ENCODE assay signal across 1 cellular context in genomic region chr14:93984987-93985410, GRCh38.
TF ChIP-seq lines count a peak whose summit lies in the region.

No MANE protein-coding gene starts in this region.

TF ChIP-seq in HEK293, 187 proteins besides CTCF, POLR2A, EP300 and RAD21 (continued from another document and continues in another):
- TF ChIP-seq HIC1 (tag by site-specific recombination; IDR thresholded peaks at IDR 0.05) (peak; percentile 28; the same call in 1 of the 2 replicates), HOXA7 (CRISPR knock-in tag; IDR thresholded peaks at IDR 0.05; ENCODE audit: borderline replicate concordance) (no peak), ZNF670 (tag by site-specific recombination; IDR thresholded peaks at IDR 0.05; ENCODE audit: low read depth) (no peak), ZXDB (tag by site-specific recombination; IDR thresholded peaks at IDR 0.05) (no peak), KLF16 (tag by site-specific recombination; IDR thresholded peaks at IDR 0.05) (no peak), ZNF394 (tag by site-specific recombination; IDR thresholded peaks at IDR 0.05; ENCODE audit: borderline replicate concordance) (peak; percentile 54; the same call in 1 of the 2 replicates), ZNF660 (tag by site-specific recombination; IDR thresholded peaks at IDR 0.05) (no peak), ZNF624 (tag by site-specific recombination; IDR thresholded peaks at IDR 0.05) (no peak), ZNF174 (tag by site-specific recombination; IDR thresholded peaks at IDR 0.05) (no peak), ZBTB8A (tag by site-specific recombination; IDR thresholded peaks at IDR 0.05) (no peak), ZNF701 (tag by site-specific recombination; IDR thresholded peaks at IDR 0.05) (no peak), ZNF692 (tag by site-specific recombination; IDR thresholded peaks at IDR 0.05) (no peak), ZNF837 (tag by site-specific recombination; IDR thresholded peaks at IDR 0.05) (no peak), ZNF433 (tag by site-specific recombination; IDR thresholded peaks at IDR 0.05; ENCODE audit: low read depth) (no peak), ZBTB17 (tag by site-specific recombination; IDR thresholded peaks at IDR 0.05) (no peak), ZNF639 (tag by site-specific recombination; IDR thresholded peaks at IDR 0.05) (no peak), ZNF274 (IDR thresholded peaks at IDR 0.05; ENCODE audit: low read length) (no peak), ZNF274 (tag by site-specific recombination; IDR thresholded peaks at IDR 0.05; ENCODE audit: borderline replicate concordance) (no peak), ZNF555 (tag by site-specific recombination; conservative IDR thresholded peaks at IDR 0.05) (no peak), ZNF558 (tag by site-specific recombination; IDR thresholded peaks at IDR 0.05) (no peak), ZNF623 (tag by site-specific recombination; IDR thresholded peaks at IDR 0.05) (no peak), ZFP41 (tag by site-specific recombination; IDR thresholded peaks at IDR 0.05; ENCODE audit: borderline replicate concordance) (no peak), ZFHX2 (tag by site-specific recombination; conservative IDR thresholded peaks at IDR 0.05) (peak; percentile 81), ZNF585B (tag by site-specific recombination; IDR thresholded peaks at IDR 0.05) (no peak), MZF1 (tag by site-specific recombination; IDR thresholded peaks at IDR 0.05; ENCODE audit: borderline replicate concordance) (no peak), ZNF610 (tag by site-specific recombination; IDR thresholded peaks at IDR 0.05; ENCODE audit: borderline replicate concordance) (no peak), OVOL3 (tag by site-specific recombination; IDR thresholded peaks at IDR 0.05) (no peak), ZNF501 (tag by site-specific recombination; IDR thresholded peaks at IDR 0.05) (no peak), ZBTB48 (tag by site-specific recombination; IDR thresholded peaks at IDR 0.05) (no peak), ZNF366 (tag by site-specific recombination; conservative IDR thresholded peaks at IDR 0.05) (0 out of 2 replicates have a peak, but pooled peaks have one; percentile 17), ZSCAN4 (tag by site-specific recombination; IDR thresholded peaks at IDR 0.05) (peak; percentile 22; the same call in 1 of the 2 replicates), ZNF155 (tag by site-specific recombination; IDR thresholded peaks at IDR 0.05) (no peak), SP7 (tag by site-specific recombination; IDR thresholded peaks at IDR 0.05) (peak; percentile 32; the same call in 1 of the 2 replicates), FEZF1 (tag by site-specific recombination; IDR thresholded peaks at IDR 0.05) (peak; percentile 72), MEIS1 (CRISPR knock-in tag; IDR thresholded peaks at IDR 0.05; ENCODE audit: borderline replicate concordance) (no peak), ZNF16 (tag by site-specific recombination; IDR thresholded peaks at IDR 0.05; ENCODE audit: low read depth) (no peak), ZNF138 (tag by site-specific recombination; IDR thresholded peaks at IDR 0.05; ENCODE audit: borderline replicate concordance) (no peak), ZNF473 (tag by site-specific recombination; IDR thresholded peaks at IDR 0.05) (no peak), ZNF112 (tag by site-specific recombination; IDR thresholded peaks at IDR 0.05) (no peak), ZNF747 (tag by site-specific recombination; IDR thresholded peaks at IDR 0.05) (no peak), ZNF133 (tag by site-specific recombination; IDR thresholded peaks at IDR 0.05) (no peak), ZNF600 (tag by site-specific recombination; IDR thresholded peaks at IDR 0.05) (peak; percentile 71), ZSCAN30 (tag by site-specific recombination; IDR thresholded peaks at IDR 0.05) (no peak)
- TF ChIP-seq, protein P1, sequence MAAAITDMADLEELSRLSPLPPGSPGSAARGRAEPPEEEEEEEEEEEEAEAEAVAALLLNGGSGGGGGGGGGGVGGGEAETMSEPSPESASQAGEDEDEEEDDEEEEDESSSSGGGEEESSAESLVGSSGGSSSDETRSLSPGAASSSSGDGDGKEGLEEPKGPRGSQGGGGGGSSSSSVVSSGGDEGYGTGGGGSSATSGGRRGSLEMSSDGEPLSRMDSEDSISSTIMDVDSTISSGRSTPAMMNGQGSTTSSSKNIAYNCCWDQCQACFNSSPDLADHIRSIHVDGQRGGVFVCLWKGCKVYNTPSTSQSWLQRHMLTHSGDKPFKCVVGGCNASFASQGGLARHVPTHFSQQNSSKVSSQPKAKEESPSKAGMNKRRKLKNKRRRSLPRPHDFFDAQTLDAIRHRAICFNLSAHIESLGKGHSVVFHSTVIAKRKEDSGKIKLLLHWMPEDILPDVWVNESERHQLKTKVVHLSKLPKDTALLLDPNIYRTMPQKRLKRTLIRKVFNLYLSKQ (tag by site-specific recombination; IDR thresholded peaks at IDR 0.05; ENCODE audit: borderline replicate concordance) = no peak
- TF ChIP-seq, protein P2, sequence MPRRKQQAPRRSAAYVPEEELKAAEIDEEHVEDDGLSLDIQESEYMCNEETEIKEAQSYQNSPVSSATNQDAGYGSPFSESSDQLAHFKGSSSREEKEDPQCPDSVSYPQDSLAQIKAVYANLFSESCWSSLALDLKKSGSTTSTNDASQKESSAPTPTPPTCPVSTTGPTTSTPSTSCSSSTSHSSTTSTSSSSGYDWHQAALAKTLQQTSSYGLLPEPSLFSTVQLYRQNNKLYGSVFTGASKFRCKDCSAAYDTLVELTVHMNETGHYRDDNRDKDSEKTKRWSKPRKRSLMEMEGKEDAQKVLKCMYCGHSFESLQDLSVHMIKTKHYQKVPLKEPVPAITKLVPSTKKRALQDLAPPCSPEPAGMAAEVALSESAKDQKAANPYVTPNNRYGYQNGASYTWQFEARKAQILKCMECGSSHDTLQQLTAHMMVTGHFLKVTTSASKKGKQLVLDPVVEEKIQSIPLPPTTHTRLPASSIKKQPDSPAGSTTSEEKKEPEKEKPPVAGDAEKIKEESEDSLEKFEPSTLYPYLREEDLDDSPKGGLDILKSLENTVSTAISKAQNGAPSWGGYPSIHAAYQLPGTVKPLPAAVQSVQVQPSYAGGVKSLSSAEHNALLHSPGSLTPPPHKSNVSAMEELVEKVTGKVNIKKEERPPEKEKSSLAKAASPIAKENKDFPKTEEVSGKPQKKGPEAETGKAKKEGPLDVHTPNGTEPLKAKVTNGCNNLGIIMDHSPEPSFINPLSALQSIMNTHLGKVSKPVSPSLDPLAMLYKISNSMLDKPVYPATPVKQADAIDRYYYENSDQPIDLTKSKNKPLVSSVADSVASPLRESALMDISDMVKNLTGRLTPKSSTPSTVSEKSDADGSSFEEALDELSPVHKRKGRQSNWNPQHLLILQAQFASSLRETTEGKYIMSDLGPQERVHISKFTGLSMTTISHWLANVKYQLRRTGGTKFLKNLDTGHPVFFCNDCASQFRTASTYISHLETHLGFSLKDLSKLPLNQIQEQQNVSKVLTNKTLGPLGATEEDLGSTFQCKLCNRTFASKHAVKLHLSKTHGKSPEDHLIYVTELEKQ (tag by site-specific recombination; IDR thresholded peaks at IDR 0.05; ENCODE audit: borderline replicate concordance) = no peak
- TF ChIP-seq, protein P3, sequence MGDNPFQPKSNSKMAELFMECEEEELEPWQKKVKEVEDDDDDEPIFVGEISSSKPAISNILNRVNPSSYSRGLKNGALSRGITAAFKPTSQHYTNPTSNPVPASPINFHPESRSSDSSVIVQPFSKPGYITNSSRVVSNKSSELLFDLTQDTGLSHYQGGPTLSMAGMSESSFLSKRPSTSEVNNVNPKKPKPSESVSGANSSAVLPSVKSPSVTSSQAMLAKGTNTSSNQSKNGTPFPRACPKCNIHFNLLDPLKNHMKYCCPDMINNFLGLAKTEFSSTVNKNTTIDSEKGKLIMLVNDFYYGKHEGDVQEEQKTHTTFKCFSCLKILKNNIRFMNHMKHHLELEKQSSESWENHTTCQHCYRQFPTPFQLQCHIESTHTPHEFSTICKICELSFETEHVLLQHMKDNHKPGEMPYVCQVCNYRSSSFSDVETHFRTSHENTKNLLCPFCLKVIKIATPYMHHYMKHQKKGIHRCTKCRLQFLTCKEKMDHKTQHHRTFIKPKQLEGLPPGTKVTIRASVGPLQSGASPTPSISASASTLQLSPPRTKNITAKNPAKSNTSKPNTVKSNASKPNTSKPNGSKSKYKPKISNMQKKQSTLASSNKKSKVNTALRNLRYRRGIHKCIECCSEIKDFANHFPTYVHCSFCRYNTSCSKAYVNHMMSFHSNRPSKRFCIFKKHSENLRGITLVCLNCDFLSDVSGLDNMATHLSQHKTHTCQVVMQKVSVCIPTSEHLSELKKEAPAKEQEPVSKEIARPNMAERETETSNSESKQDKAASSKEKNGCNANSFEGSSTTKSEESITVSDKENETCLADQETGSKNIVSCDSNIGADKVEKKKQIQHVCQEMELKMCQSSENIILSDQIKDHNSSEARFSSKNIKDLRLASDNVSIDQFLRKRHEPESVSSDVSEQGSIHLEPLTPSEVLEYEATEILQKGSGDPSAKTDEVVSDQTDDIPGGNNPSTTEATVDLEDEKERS (tag by site-specific recombination; IDR thresholded peaks at IDR 0.05) = no peak
- TF ChIP-seq, protein P4, sequence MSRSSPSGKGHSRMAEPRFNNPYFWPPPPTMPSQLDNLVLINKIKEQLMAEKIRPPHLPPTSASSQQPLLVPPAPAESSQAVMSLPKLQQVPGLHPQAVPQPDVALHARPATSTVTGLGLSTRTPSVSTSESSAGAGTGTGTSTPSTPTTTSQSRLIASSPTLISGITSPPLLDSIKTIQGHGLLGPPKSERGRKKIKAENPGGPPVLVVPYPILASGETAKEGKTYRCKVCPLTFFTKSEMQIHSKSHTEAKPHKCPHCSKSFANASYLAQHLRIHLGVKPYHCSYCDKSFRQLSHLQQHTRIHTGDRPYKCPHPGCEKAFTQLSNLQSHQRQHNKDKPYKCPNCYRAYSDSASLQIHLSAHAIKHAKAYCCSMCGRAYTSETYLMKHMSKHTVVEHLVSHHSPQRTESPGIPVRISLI (tag by site-specific recombination; IDR thresholded peaks at IDR 0.05) = no peak
- TF ChIP-seq, protein P5, sequence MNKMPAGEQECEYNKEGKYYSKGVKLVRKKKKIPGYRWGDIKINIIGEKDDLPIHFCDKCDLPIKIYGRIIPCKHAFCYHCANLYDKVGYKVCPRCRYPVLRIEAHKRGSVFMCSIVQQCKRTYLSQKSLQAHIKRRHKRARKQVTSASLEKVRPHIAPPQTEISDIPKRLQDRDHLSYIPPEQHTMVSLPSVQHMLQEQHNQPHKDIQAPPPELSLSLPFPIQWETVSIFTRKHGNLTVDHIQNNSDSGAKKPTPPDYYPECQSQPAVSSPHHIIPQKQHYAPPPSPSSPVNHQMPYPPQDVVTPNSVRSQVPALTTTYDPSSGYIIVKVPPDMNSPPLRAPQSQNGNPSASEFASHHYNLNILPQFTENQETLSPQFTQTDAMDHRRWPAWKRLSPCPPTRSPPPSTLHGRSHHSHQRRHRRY (tag by site-specific recombination; IDR thresholded peaks at IDR 0.05) = no peak
- TF ChIP-seq, protein P6, sequence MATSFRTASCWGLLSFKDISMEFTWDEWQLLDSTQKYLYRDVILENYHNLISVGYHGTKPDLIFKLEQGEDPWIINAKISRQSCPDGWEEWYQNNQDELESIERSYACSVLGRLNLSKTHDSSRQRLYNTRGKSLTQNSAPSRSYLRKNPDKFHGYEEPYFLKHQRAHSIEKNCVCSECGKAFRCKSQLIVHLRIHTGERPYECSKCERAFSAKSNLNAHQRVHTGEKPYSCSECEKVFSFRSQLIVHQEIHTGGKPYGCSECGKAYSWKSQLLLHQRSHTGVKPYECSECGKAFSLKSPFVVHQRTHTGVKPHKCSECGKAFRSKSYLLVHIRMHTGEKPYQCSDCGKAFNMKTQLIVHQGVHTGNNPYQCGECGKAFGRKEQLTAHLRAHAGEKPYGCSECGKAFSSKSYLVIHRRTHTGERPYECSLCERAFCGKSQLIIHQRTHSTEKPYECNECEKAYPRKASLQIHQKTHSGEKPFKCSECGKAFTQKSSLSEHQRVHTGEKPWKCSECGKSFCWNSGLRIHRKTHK (tag by site-specific recombination; IDR thresholded peaks at IDR 0.05) = no peak
